In the genomic region with DNA sequence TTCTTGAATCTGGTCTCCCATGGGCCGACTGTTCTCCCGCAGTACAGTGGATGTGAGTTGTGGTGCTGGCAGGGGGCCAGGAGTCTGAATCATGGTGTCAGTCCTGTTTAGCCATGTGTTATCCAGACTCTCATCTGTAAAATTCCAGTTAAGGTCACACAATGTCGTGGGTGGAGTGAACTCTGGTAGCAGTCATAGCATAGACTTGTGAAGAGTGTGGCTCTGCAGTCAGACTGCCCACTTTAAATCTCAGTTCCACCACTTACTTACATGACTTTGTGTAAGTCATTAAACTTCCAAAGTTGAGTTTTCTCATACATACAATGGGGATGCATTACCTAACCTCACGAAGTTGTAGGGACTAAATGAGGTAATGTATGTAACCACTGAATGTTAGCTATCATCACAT, we compare ENCODE assay signal across 1 cellular context.
A peak's percentile ranks its signal among the peaks of the same experiment; 100 is the strongest.
TF ChIP-seq lines count a peak whose summit lies in the region.

No MANE protein-coding gene starts in this region.

TF ChIP-seq in IMR-90, 13 proteins besides CTCF, POLR2A, EP300 and RAD21 (continued from another document):
- TF ChIP-seq, protein P1, sequence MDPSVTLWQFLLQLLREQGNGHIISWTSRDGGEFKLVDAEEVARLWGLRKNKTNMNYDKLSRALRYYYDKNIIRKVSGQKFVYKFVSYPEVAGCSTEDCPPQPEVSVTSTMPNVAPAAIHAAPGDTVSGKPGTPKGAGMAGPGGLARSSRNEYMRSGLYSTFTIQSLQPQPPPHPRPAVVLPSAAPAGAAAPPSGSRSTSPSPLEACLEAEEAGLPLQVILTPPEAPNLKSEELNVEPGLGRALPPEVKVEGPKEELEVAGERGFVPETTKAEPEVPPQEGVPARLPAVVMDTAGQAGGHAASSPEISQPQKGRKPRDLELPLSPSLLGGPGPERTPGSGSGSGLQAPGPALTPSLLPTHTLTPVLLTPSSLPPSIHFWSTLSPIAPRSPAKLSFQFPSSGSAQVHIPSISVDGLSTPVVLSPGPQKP (IDR thresholded peaks at IDR 0.05; ENCODE audit: borderline replicate concordance, low read depth, low read length), result no peak
- TF ChIP-seq RCOR1 (IDR thresholded peaks at IDR 0.05; ENCODE audit: insufficient replicate concordance, low read length) (peak; percentile 40), RFX5 (IDR thresholded peaks at IDR 0.05; ENCODE audit: low read depth, low read length) (no peak), FOS (IDR thresholded peaks at IDR 0.05; ENCODE audit: low read depth, low read length) (peak; percentile 52; the same call in 1 of the 2 replicates), CEBPB (IDR thresholded peaks at IDR 0.05; ENCODE audit: low read depth, low read length) (no peak)
- TF ChIP-seq, protein P2, sequence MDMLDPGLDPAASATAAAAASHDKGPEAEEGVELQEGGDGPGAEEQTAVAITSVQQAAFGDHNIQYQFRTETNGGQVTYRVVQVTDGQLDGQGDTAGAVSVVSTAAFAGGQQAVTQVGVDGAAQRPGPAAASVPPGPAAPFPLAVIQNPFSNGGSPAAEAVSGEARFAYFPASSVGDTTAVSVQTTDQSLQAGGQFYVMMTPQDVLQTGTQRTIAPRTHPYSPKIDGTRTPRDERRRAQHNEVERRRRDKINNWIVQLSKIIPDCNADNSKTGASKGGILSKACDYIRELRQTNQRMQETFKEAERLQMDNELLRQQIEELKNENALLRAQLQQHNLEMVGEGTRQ (IDR thresholded peaks at IDR 0.05; ENCODE audit: low read depth, low read length), result no peak
